ENCODE assay signal across 21 cellular contexts in genomic region chr15:87021771-87022170, GRCh38.
DNase-seq lines count a peak whose midpoint lies in the region; ATAC-seq, FAIRE-seq and TF ChIP-seq lines count a peak whose summit lies in the region.
"Had no signal": no experiment of that assay in that cellular context is flagged by ENCODE, and none has a peak within 500 bp of the region (broad histone marks: within the 10 kb centered on the region; RNA-seq: fewer than 3 reads in every experiment).

No MANE protein-coding gene starts in this region.

- H3K9ac ChIP-seq in mammary epithelial cell (ENCODE audit: insufficient read depth, low read length): no peak overlapping the region
- H3K9ac ChIP-seq in astrocyte (ENCODE audit: low read length): no peak overlapping the region
- H3K9ac ChIP-seq: GM23248 had no signal

- H4K20me1 ChIP-seq in mammary epithelial cell (ENCODE audit: insufficient read depth, low read length) (no peaks in the 10 kb centered on the region), astrocyte (ENCODE audit: insufficient read depth, low read length) (no peaks in the 10 kb centered on the region)

- ATAC-seq in Right ventricle myocardium inferior (no peak), GM18868 (IDR thresholded peaks at IDR 0.05; ENCODE audit: unreplicated experiment) (no peak)
- ATAC-seq: A549, HCT116 had no signal

- H3K4me2 ChIP-seq in mammary epithelial cell (ENCODE audit: insufficient read depth, low read depth, low read length) (no peak overlapping the region), astrocyte (ENCODE audit: low read length) (no peak overlapping the region)
- H3K4me2 ChIP-seq: A549 had no signal

- H3K27me3 ChIP-seq in mammary epithelial cell (ENCODE audit: insufficient read depth, low read length) (no peaks in the 10 kb centered on the region), breast epithelium (no peaks in the 10 kb centered on the region), astrocyte (ENCODE audit: insufficient read depth, low read length) (no peaks in the 10 kb centered on the region)

- no peak overlapping the region for H3K4me3 Mint-ChIP-seq in astrocyte (ENCODE audit: unreplicated experiment)
- H3K4me3 Mint-ChIP-seq: CD4-positive, alpha-beta memory T cell; H9 had no signal

- peak overlapping the region; percentile 27 for H2AFZ ChIP-seq in mammary epithelial cell (ENCODE audit: low read depth, low read length)
- H2AFZ ChIP-seq in astrocyte (ENCODE audit: low read depth, low read length): no peak overlapping the region
- H2AFZ ChIP-seq: GM23248 had no signal

- peaks cover 9% of the 10 kb centered on the region for H3K9me3 Mint-ChIP-seq in astrocyte (ENCODE audit: unreplicated experiment)

- H3K79me2 ChIP-seq in mammary epithelial cell (ENCODE audit: insufficient read depth, low read length) (no peaks in the 10 kb centered on the region), astrocyte (ENCODE audit: insufficient read depth, low read length) (no peaks in the 10 kb centered on the region)

- TF ChIP-seq CTCF in mammary epithelial cell (conservative IDR thresholded peaks at IDR 0.05 in 1 of 2, IDR thresholded peaks at IDR 0.05 in 1 of 2; ENCODE audit: extremely low read depth in 1 of 2, insufficient read depth in 1 of 2, low read depth in 1 of 2, low read length in 2 of 2) (no peak), breast epithelium (IDR thresholded peaks at IDR 0.05) (no peak), astrocyte (IDR thresholded peaks at IDR 0.05; ENCODE audit: insufficient read depth, low read depth, low read length) (no peak)

- no peak for FAIRE-seq in astrocyte (lab: Jason Lieb, UNC)
- FAIRE-seq: A549, G401.6, GM12892, GM19239 had no signal

- no peaks in the 10 kb centered on the region for H3K9me3 ChIP-seq in mammary epithelial cell (replicated peaks; ENCODE audit: insufficient read depth, low read length)
- H3K9me3 ChIP-seq in breast epithelium: peaks cover 0 to 12% of the 10 kb centered on the region in 2 donors
- H3K9me3 ChIP-seq in astrocyte (ENCODE audit: insufficient read depth, low read depth, low read length): no peaks in the 10 kb centered on the region

- no peaks in the 10 kb centered on the region for H3K27me3 Mint-ChIP-seq in astrocyte (ENCODE audit: low read depth, unreplicated experiment)

- no peaks in the 10 kb centered on the region for H3K4me1 Mint-ChIP-seq in astrocyte (ENCODE audit: low read depth, unreplicated experiment)
- H3K4me1 Mint-ChIP-seq: CD4-positive, alpha-beta memory T cell; H9 had no signal

- in situ Hi-C loops in mammary epithelial cell (cut with MboI; ENCODE audit: low sequenced_read_pairs in 2 of 2): no loop called here

- H3K36me3 Mint-ChIP-seq in astrocyte (ENCODE audit: low read depth, unreplicated experiment): peaks cover 3% of the 10 kb centered on the region
- H3K36me3 Mint-ChIP-seq: CD4-positive, alpha-beta memory T cell had no signal

- H3K4me1 ChIP-seq in mammary epithelial cell (ENCODE audit: insufficient read depth, low read length): no peaks in the 10 kb centered on the region
- H3K4me1 ChIP-seq in breast epithelium: no peaks in the 10 kb centered on the region
- no peaks in the 10 kb centered on the region for H3K4me1 ChIP-seq in astrocyte (ENCODE audit: insufficient read depth, low read length)
- H3K4me1 ChIP-seq: A549 had no signal

- DNase-seq in mammary epithelial cell: no peak
- no peak for DNase-seq in breast epithelium (ENCODE audit: low spot score in 2 of 2)
- DNase-seq in NCI-H2171 (lab: John Stamatoyannopoulos, UW): peak; percentile 8
- DNase-seq in astrocyte (ENCODE audit: low read depth): peak; percentile 16
- DNase-seq in Right ventricle myocardium inferior (ENCODE audit: missing footprints): no peak
- DNase-seq in NCI-H345 treated with DMSO at 0.1 percent for 48 hours (lab: John Stamatoyannopoulos, UW; ENCODE audit: unreplicated experiment): no peak
- DNase-seq: 8988T; ACHN; C1 segment of cervical spinal cord; Calu3; CD4-positive, alpha-beta memory T cell; COR-L47; DMS79 treated with DMSO at 0.1 percent for 48 hours; GM23248; H9 had no signal

- intact Hi-C loops in mammary epithelial cell (cut with micrococcal nuclease): no loop called here
- intact Hi-C loops in breast epithelium (cut with DNase I; ENCODE audit: low total_unique reads): no loop called here
- intact Hi-C loops in Right ventricle myocardium inferior (cut with DNase I): no loop called here

- H3K4me3 ChIP-seq in mammary epithelial cell (replicated peaks in 1 of 3; ENCODE audit: insufficient read depth in 1 of 3, low read depth in 2 of 3, low read length in 3 of 3) (no peak overlapping the region), breast epithelium (no peak overlapping the region), astrocyte (ENCODE audit: insufficient read depth, low read depth, low read length) (no peak overlapping the region)
- H3K4me3 ChIP-seq: A549, GM23248 had no signal

- H3K27ac ChIP-seq in mammary epithelial cell (ENCODE audit: insufficient read depth, low read depth, low read length) (no peak overlapping the region), breast epithelium (no peak overlapping the region), astrocyte (ENCODE audit: low read depth, low read length) (no peak overlapping the region)
- H3K27ac ChIP-seq: A549, GM23248 had no signal

- CTCF ChIA-PET in mammary epithelial cell (lab: Charles Lee; ENCODE audit: low non-redundant PET): no interaction called here

- no peak overlapping the region for H3K27ac Mint-ChIP-seq in astrocyte (ENCODE audit: unreplicated experiment)
- H3K27ac Mint-ChIP-seq: CD4-positive, alpha-beta memory T cell; H9 had no signal

- dilution Hi-C loops in mammary epithelial cell (cut with HindIII; ENCODE audit: low sequenced_read_pairs): no loop called here

- WGBS in mammary epithelial cell (ENCODE audit: low coverage, missing lambda C conversion rate): 7% methylated on average over 2 of the region's 2 CpGs

- BruUV-seq in mammary epithelial cell (replicated peaks; lab: Mats Ljungman, UMichigan): no TSS peak

- TF ChIP-seq POLR2A in breast epithelium (IDR thresholded peaks at IDR 0.05): no peak

- no peaks in the 10 kb centered on the region for H3K36me3 ChIP-seq in mammary epithelial cell (ENCODE audit: insufficient read depth, low read length)
- H3K36me3 ChIP-seq in breast epithelium: no peaks in the 10 kb centered on the region
- H3K36me3 ChIP-seq in astrocyte (ENCODE audit: insufficient read depth, low read length): no peaks in the 10 kb centered on the region

Comparison
In these comparisons a context has a peak if more than half of its experiments do, and no peak if none do; other contexts are left out.
1. DNase-seq: peak in NCI-H2171 (single experiment) and astrocyte (single experiment); none in mammary epithelial cell (single experiment), breast epithelium (0 of 2), Right ventricle myocardium inferior (single experiment) and NCI-H345 treated with DMSO at 0.1 percent for 48 hours (single experiment).